ENCODE assay signal across 16 cellular contexts in genomic region chr19:53019684-53020083, GRCh38. TPM values are rescaled to one million over a fixed set of nuclear protein-coding genes. Genes with fewer than 3 reads are reported as not detected.
DNase-seq lines count a peak whose midpoint lies in the region; ATAC-seq and TF ChIP-seq lines count a peak whose summit lies in the region.
"Had no signal": no experiment of that assay in that cellular context is flagged by ENCODE, and none has a peak within 500 bp of the region (broad histone marks: within the 10 kb centered on the region; RNA-seq: fewer than 3 reads in every experiment).

No MANE protein-coding gene starts in this region.

- H2AFZ ChIP-seq in PC-9: no peak overlapping the region

- peak; percentile 7 for DNase-seq in stimulated activated CD4-positive, alpha-beta T cell treated with anti-CD3 and anti-CD28 coated beads, Interleukin-1b, Interleukin-23, amount 100 ng/mL, for 48 hours
- no peak for DNase-seq in stimulated activated CD4-positive, alpha-beta T cell treated with anti-CD3 and anti-CD28 coated beads, Interleukin-4, amount 100 ng/mL, for 24 hours
- DNase-seq in PC-9 (no peak), endothelial cell (ENCODE audit: low spot score) (peak; percentile 34), osteocyte (ENCODE audit: extremely low spot score, unreplicated experiment) (no peak), NCI-H1694 (lab: John Stamatoyannopoulos, UW) (no peak)
- DNase-seq: activated naive CD8-positive, alpha-beta T cell treated with anti-CD3 and anti-CD28 coated beads, Interleukin-2, amount 10 ng/mL, durations not matched to agents 7 days and 5 days; C1 segment of cervical spinal cord; KG1; NCI-H187 treated with DMSO at 0.1 percent for 48 hours; psoas muscle; stimulated activated CD4-positive, alpha-beta T cell treated with anti-CD3 and anti-CD28 coated beads, Interleukin-2, amount 100 ng/mL, for 48 hours had no signal

- H3K4me1 Mint-ChIP-seq in endothelial cell (ENCODE audit: unreplicated experiment) (no peaks in the 10 kb centered on the region), osteocyte (ENCODE audit: unreplicated experiment) (no peaks in the 10 kb centered on the region)
- H3K4me1 Mint-ChIP-seq: activated naive CD8-positive, alpha-beta T cell treated with anti-CD3 and anti-CD28 coated beads, Interleukin-2, amount 10 ng/mL, durations not matched to agents 7 days and 5 days; T-cell had no signal

- TF ChIP-seq CTCF in PC-9 (conservative IDR thresholded peaks at IDR 0.05) (peak; percentile 36; the same call in 1 of the 2 replicates), endothelial cell (IDR thresholded peaks at IDR 0.05; ENCODE audit: unreplicated experiment) (no peak), osteocyte (IDR thresholded peaks at IDR 0.05) (no peak)

- no peak overlapping the region for H3K27ac ChIP-seq in PC-9
- H3K27ac ChIP-seq: psoas muscle had no signal

- no peaks in the 10 kb centered on the region for H3K27me3 ChIP-seq in PC-9 (ENCODE audit: insufficient read depth, low read depth)

- H3K36me3 Mint-ChIP-seq in endothelial cell (ENCODE audit: low read depth, unreplicated experiment) (peaks cover 6% of the 10 kb centered on the region), osteocyte (ENCODE audit: unreplicated experiment) (no peaks in the 10 kb centered on the region)
- H3K36me3 Mint-ChIP-seq: activated naive CD8-positive, alpha-beta T cell treated with anti-CD3 and anti-CD28 coated beads, Interleukin-2, amount 10 ng/mL, durations not matched to agents 7 days and 5 days had no signal

- H3K27me3 Mint-ChIP-seq in endothelial cell (ENCODE audit: unreplicated experiment) (peaks cover 2% of the 10 kb centered on the region), osteocyte (ENCODE audit: unreplicated experiment) (no peaks in the 10 kb centered on the region)
- H3K27me3 Mint-ChIP-seq: activated naive CD8-positive, alpha-beta T cell treated with anti-CD3 and anti-CD28 coated beads, Interleukin-2, amount 10 ng/mL, durations not matched to agents 7 days and 5 days; T-cell had no signal

- H3K9me3 Mint-ChIP-seq in endothelial cell (ENCODE audit: unreplicated experiment): no peaks in the 10 kb centered on the region
- peaks cover 18% of the 10 kb centered on the region for H3K9me3 Mint-ChIP-seq in osteocyte (ENCODE audit: unreplicated experiment)

- intact Hi-C loops in PC-9 (cut with micrococcal nuclease; ENCODE audit: unreplicated experiment): no loop called here

- H3F3A ChIP-seq in PC-9 (ENCODE audit: insufficient read depth, low read depth): peaks cover 5% of the 10 kb centered on the region; the same call in 1 of the 2 replicates

- H3K9me2 ChIP-seq in PC-9 (ENCODE audit: insufficient read depth): no peaks in the 10 kb centered on the region

- H3K4me3 Mint-ChIP-seq in endothelial cell (ENCODE audit: unreplicated experiment): no peak overlapping the region
- H3K4me3 Mint-ChIP-seq in osteocyte (ENCODE audit: unreplicated experiment): no peak overlapping the region
- H3K4me3 Mint-ChIP-seq: activated naive CD8-positive, alpha-beta T cell treated with anti-CD3 and anti-CD28 coated beads, Interleukin-2, amount 10 ng/mL, durations not matched to agents 7 days and 5 days; T-cell had no signal

- H3K4me3 ChIP-seq in PC-9: no peak overlapping the region
- H3K4me3 ChIP-seq: psoas muscle had no signal

- ATAC-seq in GM18498 (IDR thresholded peaks at IDR 0.05; ENCODE audit: unreplicated experiment) (no peak), GM19467 (IDR thresholded peaks at IDR 0.05; ENCODE audit: unreplicated experiment) (no peak)
- ATAC-seq: psoas muscle, T-cell had no signal

- H3K27ac Mint-ChIP-seq in endothelial cell (ENCODE audit: unreplicated experiment): no peak overlapping the region
- H3K27ac Mint-ChIP-seq in osteocyte (ENCODE audit: unreplicated experiment): no peak overlapping the region
- H3K27ac Mint-ChIP-seq: activated naive CD8-positive, alpha-beta T cell treated with anti-CD3 and anti-CD28 coated beads, Interleukin-2, amount 10 ng/mL, durations not matched to agents 7 days and 5 days; T-cell had no signal

- H3K36me3 ChIP-seq in PC-9 (ENCODE audit: low read depth): no peaks in the 10 kb centered on the region

- POLR2A ChIA-PET in PC-9 (lab: Charles Lee; ENCODE audit: unreplicated experiment): no interaction called here

- H3K4me1 ChIP-seq in PC-9 (replicated peaks; ENCODE audit: insufficient read depth): no peaks in the 10 kb centered on the region
- H3K4me1 ChIP-seq: psoas muscle had no signal

- H3K9me3 ChIP-seq in PC-9 (ENCODE audit: insufficient read depth, low read depth): peaks cover 9% of the 10 kb centered on the region; the same call in 1 of the 2 replicates

- H3K79me2 ChIP-seq in PC-9 (ENCODE audit: low read depth): no peaks in the 10 kb centered on the region

- CTCF ChIA-PET in PC-9 (lab: Charles Lee): no interaction called here

- H4K20me1 ChIP-seq in PC-9 (ENCODE audit: insufficient read depth): no peaks in the 10 kb centered on the region

- H3K4me2 ChIP-seq in PC-9: no peak overlapping the region

- no TSS peak for BruUV-seq in PC-9 (replicated peaks; lab: Mats Ljungman, UMichigan)

RNA-seq across cellular contexts. Expression of gene ERVV-1, which starts 6.0 kb away (rescaled TPM):
- total RNA-seq in PC-9 (2021) (not detected in 2 replicates), endothelial cell (ENCODE audit: unreplicated experiment) (not detected), osteocyte (not detected in 2 replicates)
- total RNA-seq: activated naive CD8-positive, alpha-beta T cell treated with anti-CD3 and anti-CD28 coated beads, Interleukin-2, amount 10 ng/mL, durations not matched to agents 7 days and 5 days; kidney epithelial cell; psoas muscle; T-cell had no signal

RNA-seq across cellular contexts. Expression of gene ERVV-2, which starts 24.9 kb away (rescaled TPM):
- total RNA-seq in PC-9 (2021) (0.28 TPM in 1 of 2 replicates, not detected in the other), endothelial cell (ENCODE audit: unreplicated experiment) (not detected), osteocyte (not detected in 2 replicates)
- total RNA-seq: activated naive CD8-positive, alpha-beta T cell treated with anti-CD3 and anti-CD28 coated beads, Interleukin-2, amount 10 ng/mL, durations not matched to agents 7 days and 5 days; kidney epithelial cell; psoas muscle; T-cell had no signal

RNA-seq across cellular contexts. Expression of gene ZNF816, which starts 57.0 kb away (rescaled TPM):
- total RNA-seq in PC-9 (2021) (11.8 and 13.8 TPM in 2 replicates), endothelial cell (ENCODE audit: unreplicated experiment) (16.5 TPM), osteocyte (9.0 and 10.6 TPM in 2 replicates)

Comparison
In these comparisons a context has a peak if more than half of its experiments do, and no peak if none do; other contexts are left out.
1. DNase-seq: peak in stimulated activated CD4-positive, alpha-beta T cell treated with anti-CD3 and anti-CD28 coated beads, Interleukin-1b, Interleukin-23, amount 100 ng/mL, for 48 hours (single experiment) and endothelial cell (single experiment); none in stimulated activated CD4-positive, alpha-beta T cell treated with anti-CD3 and anti-CD28 coated beads, Interleukin-4, amount 100 ng/mL, for 24 hours (single experiment), PC-9 (0 of 2), osteocyte (single experiment) and NCI-H1694 (single experiment).